ENCODE assay signal across 9 cellular contexts in the genomic region with DNA sequence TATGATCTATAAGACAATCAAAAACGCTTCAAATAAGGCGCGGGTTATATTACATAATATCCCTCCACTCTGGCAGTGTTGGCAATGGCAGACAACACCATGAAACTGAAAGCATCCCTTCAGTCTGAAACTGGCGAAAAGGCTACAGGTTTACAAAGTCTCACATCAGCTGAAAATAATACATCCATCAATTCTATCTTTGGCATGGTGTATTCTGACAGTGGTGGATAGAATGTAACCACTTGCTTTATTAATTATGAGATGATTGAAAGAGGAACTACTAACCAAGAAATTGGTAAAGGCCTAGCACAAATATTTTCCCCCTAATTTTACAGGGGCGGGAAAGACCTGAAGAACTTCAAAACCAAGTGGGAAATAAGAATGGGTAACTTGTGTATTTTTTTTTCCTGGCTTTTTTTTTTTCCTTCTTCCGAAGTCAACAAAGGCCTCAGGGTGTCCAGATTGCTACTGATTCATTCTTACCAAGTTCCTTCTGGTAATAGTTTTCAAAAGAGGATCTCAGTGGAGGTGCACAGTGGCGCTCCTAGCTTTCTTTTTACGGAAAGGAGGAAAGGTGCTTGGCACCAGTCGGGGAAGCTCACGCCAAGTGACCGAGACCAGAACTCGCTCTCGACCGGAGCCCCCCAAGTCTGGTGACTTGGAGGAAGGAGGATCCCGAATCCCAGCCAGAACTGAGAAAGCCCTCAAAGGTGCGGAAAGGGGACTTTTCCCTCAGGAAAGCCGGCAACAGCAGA. TPM values are rescaled to one million over a fixed set of nuclear protein-coding genes. Genes with fewer than 3 reads are reported as not detected.
DNase-seq lines count a peak whose midpoint lies in the region; ATAC-seq, FAIRE-seq and TF ChIP-seq lines count a peak whose summit lies in the region.
"Had no signal": no experiment of that assay in that cellular context is flagged by ENCODE, and none has a peak within 500 bp of the region (broad histone marks: within the 10 kb centered on the region; RNA-seq: fewer than 3 reads in every experiment).

No MANE protein-coding gene starts in this region.

- peak overlapping the region; percentile 90 to 94 for H3K4me3 Mint-ChIP-seq in CD14-positive monocyte
- peak overlapping the region; percentile 96 to 97 (median 97) for H3K4me3 Mint-ChIP-seq in T-cell

- intact Hi-C loops in CD14-positive monocyte (cut with micrococcal nuclease) (no loop called here), esophagus muscularis mucosa (cut with DNase I) (loop anchor here (5.0 kb wide), 1 partner anchor 153 kb away; the partner anchor contains the start of gene CENPC)

- WGBS in esophagus muscularis mucosa = 18% methylated on average over 16 of the region's 17 CpGs

- H3K79me2 ChIP-seq in neural cell (replicated peaks; ENCODE audit: insufficient read depth, low read length) = peaks cover 77% of the 10 kb centered on the region

- peaks cover 24% of the 10 kb centered on the region for H3K4me1 Mint-ChIP-seq in CD14-positive monocyte
- H3K4me1 Mint-ChIP-seq in T-cell = peaks cover 61 to 71% (median 70%) of the 10 kb centered on the region in 3 donors

- TF ChIP-seq CTCF in CD14-positive monocyte (IDR thresholded peaks at IDR 0.05) (no peak), esophagus muscularis mucosa (IDR thresholded peaks at IDR 0.05) (no peak), neural cell (IDR thresholded peaks at IDR 0.05; ENCODE audit: poor library complexity, severe bottlenecking) (no peak)

- H3K27me3 Mint-ChIP-seq in CD14-positive monocyte (ENCODE audit: low read depth in 3 of 3) (no peaks in the 10 kb centered on the region), T-cell (no peaks in the 10 kb centered on the region)

- H3K9me3 Mint-ChIP-seq in CD14-positive monocyte (peaks cover 0 to 4% (median 0%) of the 10 kb centered on the region in 7 donors), T-cell (peaks cover 0 to 5% (median 0%) of the 10 kb centered on the region in 3 donors)

- H3K27me3 ChIP-seq in esophagus muscularis mucosa (no peaks in the 10 kb centered on the region), neural cell (ENCODE audit: insufficient read depth, low read depth, low read length) (no peaks in the 10 kb centered on the region)

- TF ChIP-seq RAD21 in neural cell (conservative IDR thresholded peaks at IDR 0.05) = no peak

- H3K4me1 ChIP-seq in esophagus muscularis mucosa = peaks cover 13 to 31% (median 17%) of the 10 kb centered on the region in 4 donors

- H4K20me1 ChIP-seq in neural cell (ENCODE audit: insufficient read depth) = no peaks in the 10 kb centered on the region

- H3K9ac ChIP-seq in neural cell (ENCODE audit: low read length) = peak overlapping the region; percentile 85

- peak overlapping the region; percentile 94 for H3K4me2 ChIP-seq in neural cell (ENCODE audit: low read length)

- ATAC-seq in GM18867 (IDR thresholded peaks at IDR 0.05; ENCODE audit: unreplicated experiment) = peak; percentile 32
- peak; percentile 31 for ATAC-seq in HG03342 (IDR thresholded peaks at IDR 0.05; ENCODE audit: unreplicated experiment)
- peak in 1 of 4 experiments; percentile 3 for ATAC-seq in T-cell (replicated peaks in 1 of 4)
- ATAC-seq in HG02798 (IDR thresholded peaks at IDR 0.05; ENCODE audit: poor library complexity, unreplicated experiment) = no peak

- peaks cover 12 to 22% of the 10 kb centered on the region in 2 donors for H3K36me3 Mint-ChIP-seq in CD14-positive monocyte
- H3K36me3 Mint-ChIP-seq in T-cell = peaks cover 20% of the 10 kb centered on the region

- CTCF ChIA-PET in T-cell (lab: Charles Lee) = interaction anchor here (0.7 to 2.5 kb wide), 9 partner anchors 18 to 157 kb away, joined by 3 to 9 read pairs (median 4); no protein-coding TSS in a partner anchor

- FAIRE-seq in urothelium cell line (lab: Jason Lieb, UNC) = no peak

- H3K27ac ChIP-seq in esophagus muscularis mucosa (replicated peaks in 1 of 4) (peak overlapping the region; percentile 79 to 92 (median 89)), neural cell (ENCODE audit: low read length) (peak overlapping the region; percentile 79)

- H3F3A ChIP-seq in neural cell (ENCODE audit: insufficient read depth, low read length, poor library complexity, severe bottlenecking) = no peaks in the 10 kb centered on the region

- DNase-seq in CD14-positive monocyte (ENCODE audit: low spot score) = no peak
- no peak for DNase-seq in T-cell
- DNase-seq in esophagus muscularis mucosa (ENCODE audit: extremely low spot score) = no peak
- no peak for DNase-seq in urothelium cell line (ENCODE audit: low spot score)

- H3K4me3 ChIP-seq in esophagus muscularis mucosa (peak overlapping the region; percentile 70 to 92 (median 80)), neural cell (ENCODE audit: low read length) (peak overlapping the region; percentile 87)

- TF ChIP-seq EP300 in esophagus muscularis mucosa (IDR thresholded peaks at IDR 0.05) (no peak), neural cell (conservative IDR thresholded peaks at IDR 0.05; ENCODE audit: poor library complexity, severe bottlenecking) (no peak)

- H3K36me3 ChIP-seq in esophagus muscularis mucosa (peaks cover 0 to 3% (median 0%) of the 10 kb centered on the region in 4 donors), neural cell (ENCODE audit: insufficient read depth, low read length) (no peaks in the 10 kb centered on the region)

- peak overlapping the region; percentile 92 for H2AFZ ChIP-seq in neural cell (ENCODE audit: low read depth, low read length)

- no peak for TF ChIP-seq POLR2A in esophagus muscularis mucosa (IDR thresholded peaks at IDR 0.05; ENCODE audit: low read depth)

- H3K27ac Mint-ChIP-seq in CD14-positive monocyte (peak overlapping the region; percentile 92 to 97 (median 95)), T-cell (peak overlapping the region; percentile 59 to 98)

- H3K9me2 ChIP-seq in neural cell (ENCODE audit: insufficient read depth, low read length) = no peaks in the 10 kb centered on the region

- POLR2A ChIA-PET in T-cell (lab: Charles Lee) = interaction anchor here in 1 of 2 donors (1.0 to 1.3 kb wide), 3 partner anchors 84 to 156 kb away, joined by 3 to 13 read pairs (median 3); partner anchors contain the start of gene CENPC

- H3K9me3 ChIP-seq in esophagus muscularis mucosa (no peaks in the 10 kb centered on the region), neural cell (ENCODE audit: low read length) (no peaks in the 10 kb centered on the region)

TF ChIP-seq in neural cell, 6 proteins besides CTCF, POLR2A, EP300 and RAD21:
- TF ChIP-seq SMC3 (conservative IDR thresholded peaks at IDR 0.05; ENCODE audit: poor library complexity) = no peak
- no peak for TF ChIP-seq EZH2 (IDR thresholded peaks at IDR 0.05; ENCODE audit: borderline replicate concordance, insufficient read depth, low read length, poor library complexity, severe bottlenecking)
- no peak for TF ChIP-seq TAF1 (IDR thresholded peaks at IDR 0.05; ENCODE audit: low read depth)
- no peak for TF ChIP-seq MXI1 (conservative IDR thresholded peaks at IDR 0.05; ENCODE audit: poor library complexity, severe bottlenecking)
- no peak for TF ChIP-seq POLR2AphosphoS5 (IDR thresholded peaks at IDR 0.05)
- TF ChIP-seq REST (IDR thresholded peaks at IDR 0.05; ENCODE audit: borderline replicate concordance) = no peak

RNA-seq across cellular contexts. Expression of gene UBA6, which starts 0.7 kb away (rescaled TPM):
- polyA plus RNA-seq in CD14-positive monocyte (10 to 100 TPM in 1 of 2 donors, 1 to 10 TPM in 1; 8.4 to 21.0 TPM), neural cell (126 and 145 TPM in 2 replicates)
- total RNA-seq in T-cell (10 to 100 TPM; 42.3 to 48.4 (median 43.0) TPM), esophagus muscularis mucosa (10 to 100 TPM; 18.8 to 40.9 (median 21.5) TPM)
- 140 and 237 TPM in 2 replicates for polyA minus RNA-seq in neural cell

RNA-seq across cellular contexts. Expression of gene GNRHR, which starts 53.9 kb away (rescaled TPM):
- polyA plus RNA-seq in CD14-positive monocyte = not detected
- total RNA-seq in T-cell = not detected
- total RNA-seq in esophagus muscularis mucosa = under 1 TPM in 1 of 4 donors, not detected in 3; 0.11 TPM
- not detected in 2 replicates for polyA plus RNA-seq in neural cell
- polyA minus RNA-seq in neural cell = not detected in 2 replicates
- total RNA-seq: T-helper 2 cell treated with Interferon-gamma antibody and Interleukin-4, amounts not matched to agents 100 ng/mL and 5 ng/mL, for 36 hours had no signal
